14 cellular contexts compared by ENCODE assay signal in the genomic region with DNA sequence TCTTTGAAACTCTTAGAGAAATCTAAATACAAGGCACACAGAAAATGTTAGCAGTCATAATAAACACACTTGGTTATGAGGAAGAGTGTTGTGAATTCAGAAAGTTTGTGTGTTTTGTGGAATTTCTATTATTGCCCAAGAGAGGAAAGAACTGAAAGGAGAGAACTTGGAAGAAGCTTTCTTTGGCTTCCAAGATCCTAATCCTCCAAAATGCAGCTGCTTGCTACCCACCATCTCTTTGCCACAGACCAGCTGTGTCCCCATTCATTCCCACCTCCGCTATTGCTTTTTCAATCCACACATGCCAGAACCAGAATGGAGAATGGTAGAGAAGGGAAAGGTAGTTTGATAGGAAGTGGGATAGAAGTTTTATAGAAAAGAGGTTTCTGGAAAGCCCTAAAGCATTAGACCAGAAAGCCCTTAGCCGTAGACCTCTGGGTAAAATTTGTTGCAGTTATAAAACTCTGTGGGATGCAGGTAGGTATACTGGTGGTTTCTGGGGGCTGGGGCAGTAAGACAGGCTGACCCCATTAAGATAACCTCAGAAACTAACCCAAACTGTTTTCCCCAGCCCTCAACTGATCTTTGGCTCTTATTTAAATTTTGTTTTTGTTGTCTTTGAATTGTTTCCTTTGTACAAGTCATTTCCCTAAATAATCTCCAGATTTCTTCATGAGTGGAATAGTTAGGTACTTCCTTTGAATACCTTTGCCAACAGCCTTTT.
A peak's percentile ranks its signal among the peaks of the same experiment; 100 is the strongest.
DNase-seq lines count a peak whose midpoint lies in the region; TF ChIP-seq lines count a peak whose summit lies in the region.
"Had no signal": no experiment of that assay in that cellular context is flagged by ENCODE, and none has a peak within 500 bp of the region (broad histone marks: within the 10 kb centered on the region; RNA-seq: fewer than 3 reads in every experiment).

No MANE protein-coding gene starts in this region.

- no peak for TF ChIP-seq EP300 in esophagus muscularis mucosa (IDR thresholded peaks at IDR 0.05)

- H3K79me2 ChIP-seq in PC-9 (ENCODE audit: low read depth) = no peaks in the 10 kb centered on the region; the same call in 1 of the 2 replicates
- no peaks in the 10 kb centered on the region for H3K79me2 ChIP-seq in trophoblast cell (ENCODE audit: control insufficient read depth, insufficient read depth, low read length, poor library complexity)

- no peak overlapping the region for H3K4me3 Mint-ChIP-seq in Caco-2 (ENCODE audit: unreplicated experiment)
- H3K4me3 Mint-ChIP-seq: activated naive CD4-positive, alpha-beta T cell treated with anti-CD3 and anti-CD28 coated beads, Interleukin-2, amount 50 U/mL, for 24 hours had no signal

- H3K79me1 ChIP-seq in trophoblast cell (ENCODE audit: low read length) = peaks cover 16% of the 10 kb centered on the region

- H4K91ac ChIP-seq in trophoblast cell (ENCODE audit: low read depth, low read length) = peak overlapping the region; percentile 83

- H4K20me1 ChIP-seq in PC-9 (ENCODE audit: insufficient read depth) = no peaks in the 10 kb centered on the region

- H3K4me3 ChIP-seq in Caco-2 (ENCODE audit: low read depth, low read length) (no peak overlapping the region), PC-9 (no peak overlapping the region), esophagus muscularis mucosa (no peak overlapping the region), trophoblast cell (ENCODE audit: low read depth, low read length) (no peak overlapping the region), adrenal gland (no peak overlapping the region)
- H3K4me3 ChIP-seq: tibial nerve had no signal

- H2BK5ac ChIP-seq in trophoblast cell (ENCODE audit: low read depth, low read length, poor library complexity) = peak overlapping the region; percentile 84

- peak overlapping the region; percentile 29 for H3K27ac Mint-ChIP-seq in Caco-2 (ENCODE audit: unreplicated experiment)
- H3K27ac Mint-ChIP-seq: activated naive CD4-positive, alpha-beta T cell treated with anti-CD3 and anti-CD28 coated beads, Interleukin-2, amount 50 U/mL, for 24 hours had no signal

- H3K4me1 ChIP-seq in Caco-2 (peaks cover 44% of the 10 kb centered on the region), PC-9 (replicated peaks; ENCODE audit: insufficient read depth) (peaks cover 57% of the 10 kb centered on the region), esophagus muscularis mucosa (peaks cover 39 to 60% (median 51%) of the 10 kb centered on the region in 4 donors), trophoblast cell (ENCODE audit: control insufficient read depth in 1 of 2, insufficient read depth in 2 of 2, low read length in 2 of 2) (peaks cover 8 to 9% of the 10 kb centered on the region in 2 experiments), adrenal gland (replicated peaks in 1 of 2) (peaks cover 5 to 13% of the 10 kb centered on the region in 2 donors)

- peak overlapping the region; percentile 4 for H3K27ac ChIP-seq in PC-9
- H3K27ac ChIP-seq in esophagus muscularis mucosa (replicated peaks in 1 of 4) = peak overlapping the region; percentile 32 to 56 (median 41)
- H3K27ac ChIP-seq in trophoblast cell (ENCODE audit: low read depth, low read length) = no peak overlapping the region
- peak overlapping the region in 1 of 5 donors; percentile 3 for H3K27ac ChIP-seq in adrenal gland

- H3K4me2 ChIP-seq in PC-9 = peak overlapping the region; percentile 21
- H3K4me2 ChIP-seq in trophoblast cell (ENCODE audit: low read length) = no peak overlapping the region

- peak overlapping the region; percentile 97 for H2BK120ac ChIP-seq in trophoblast cell (ENCODE audit: insufficient read depth, low read length, poor library complexity)

- H3K9me2 ChIP-seq in PC-9 (ENCODE audit: insufficient read depth) = no peaks in the 10 kb centered on the region; the same call in 1 of the 2 replicates

- no peak for TF ChIP-seq POLR2A in esophagus muscularis mucosa (IDR thresholded peaks at IDR 0.05; ENCODE audit: low read depth)
- TF ChIP-seq POLR2A in adrenal gland (IDR thresholded peaks at IDR 0.05) = no peak

- CTCF ChIA-PET in Caco-2 (lab: Charles Lee) = no interaction called here
- CTCF ChIA-PET in PC-9 (lab: Charles Lee) = interaction anchor here (0.6 kb wide), 1 partner anchor 52 kb away, joined by 8 read pairs; no protein-coding TSS in a partner anchor

- no peak overlapping the region for H3K23ac ChIP-seq in trophoblast cell (ENCODE audit: low read length)

- no peak for TF ChIP-seq CTCF in Caco-2 (IDR thresholded peaks at IDR 0.05; ENCODE audit: insufficient read depth in 1 of 2, low read depth in 1 of 2, low read length in 1 of 2, severe bottlenecking in 1 of 2, unreplicated experiment in 1 of 2)
- no peak for TF ChIP-seq CTCF in PC-9 (conservative IDR thresholded peaks at IDR 0.05)
- no peak for TF ChIP-seq CTCF in esophagus muscularis mucosa (IDR thresholded peaks at IDR 0.05)
- no peak for TF ChIP-seq CTCF in adrenal gland (IDR thresholded peaks at IDR 0.05)

- POLR2A ChIA-PET in Caco-2 (lab: Charles Lee) = no interaction called here
- POLR2A ChIA-PET in PC-9 (lab: Charles Lee; ENCODE audit: unreplicated experiment) = interaction anchor here (0.6 kb wide), 1 partner anchor 259 kb away, joined by 8 read pairs; no protein-coding TSS in a partner anchor

- 75% methylated on average over 2 of the region's 2 CpGs for WGBS in esophagus muscularis mucosa
- WGBS in trophoblast cell (ENCODE audit: extremely low coverage, insufficient coverage, insufficient read length) = no CpG with 5 or more reads among the region's 2 CpGs
- WGBS in adrenal gland, 4 donors = 75 to 100% (median 97%) methylated on average over 2 of the region's 2 CpGs

- H3K9me3 ChIP-seq in Caco-2 (no peaks in the 10 kb centered on the region), PC-9 (ENCODE audit: insufficient read depth, low read depth) (no peaks in the 10 kb centered on the region), esophagus muscularis mucosa (no peaks in the 10 kb centered on the region), trophoblast cell (ENCODE audit: insufficient read depth, low read depth, low read length) (no peaks in the 10 kb centered on the region), adrenal gland (replicated peaks in 1 of 3) (no peaks in the 10 kb centered on the region)
- H3K9me3 ChIP-seq: tibial nerve had no signal

- H3K18ac ChIP-seq in trophoblast cell (ENCODE audit: low read length) = no peak overlapping the region

- H3K27me3 ChIP-seq in Caco-2 (replicated peaks; ENCODE audit: control insufficient read depth, insufficient read depth, low read length) (no peaks in the 10 kb centered on the region), PC-9 (ENCODE audit: insufficient read depth, low read depth) (no peaks in the 10 kb centered on the region), esophagus muscularis mucosa (no peaks in the 10 kb centered on the region), trophoblast cell (ENCODE audit: insufficient read depth, low read length) (no peaks in the 10 kb centered on the region), adrenal gland (no peaks in the 10 kb centered on the region)
- H3K27me3 ChIP-seq: tibial nerve had no signal

- H3K27me3 Mint-ChIP-seq in Caco-2 (ENCODE audit: insufficient read depth, unreplicated experiment) = no peaks in the 10 kb centered on the region
- H3K27me3 Mint-ChIP-seq: activated naive CD4-positive, alpha-beta T cell treated with anti-CD3 and anti-CD28 coated beads, Interleukin-2, amount 50 U/mL, for 24 hours had no signal

- H3K9ac ChIP-seq in trophoblast cell (ENCODE audit: low read length) = no peak overlapping the region

- H2AFZ ChIP-seq in PC-9 = no peak overlapping the region
- no peak overlapping the region for H2AFZ ChIP-seq in trophoblast cell (ENCODE audit: insufficient read depth, low read length, poor library complexity)

- no peaks in the 10 kb centered on the region for H3K9me3 Mint-ChIP-seq in Caco-2 (ENCODE audit: unreplicated experiment)
- H3K9me3 Mint-ChIP-seq: activated naive CD4-positive, alpha-beta T cell treated with anti-CD3 and anti-CD28 coated beads, Interleukin-2, amount 50 U/mL, for 24 hours had no signal

- DNase-seq in Caco-2 (no peak), PC-9 (no peak), esophagus muscularis mucosa (ENCODE audit: extremely low spot score) (peak; percentile 8), trophoblast cell (no peak), epidermal melanocyte (ENCODE audit: insufficient read length, low spot score) (no peak), NCI-H2029 (lab: John Stamatoyannopoulos, UW) (no peak), adrenal gland (no peak), SW 1271 (lab: John Stamatoyannopoulos, UW) (no peak)
- DNase-seq: NCI-H1694 treated with DMSO at 0.1 percent for 48 hours; NCI-H510A; stimulated activated CD4-positive, alpha-beta T cell treated with anti-CD3 and anti-CD28 coated beads, Interleukin-2, amount 100 ng/mL, for 24 hours; T-helper 1 cell had no signal

- H3F3A ChIP-seq in PC-9 (ENCODE audit: insufficient read depth, low read depth) = peaks cover 35% of the 10 kb centered on the region

- no peaks in the 10 kb centered on the region for H3K36me3 Mint-ChIP-seq in Caco-2 (ENCODE audit: insufficient read depth, unreplicated experiment)

- H2AK5ac ChIP-seq in trophoblast cell (ENCODE audit: low read length) = no peak overlapping the region

- no TSS peak for BruUV-seq in Caco-2 (replicated peaks; lab: Mats Ljungman, UMichigan)
- BruUV-seq in PC-9 (replicated peaks; lab: Mats Ljungman, UMichigan) = no TSS peak

- intact Hi-C loops in Caco-2 (cut with micrococcal nuclease; ENCODE audit: unreplicated experiment) = loop anchor here (2.0 kb wide), 1 partner anchor 163 kb away; no protein-coding TSS in a partner anchor
- intact Hi-C loops in PC-9 (cut with micrococcal nuclease; ENCODE audit: unreplicated experiment) = no loop called here
- intact Hi-C loops in esophagus muscularis mucosa (cut with DNase I) = no loop called here
- intact Hi-C loops in adrenal gland (cut with DNase I) = no loop called here

- peak overlapping the region; percentile 98 for H2BK12ac ChIP-seq in trophoblast cell (ENCODE audit: low read length)

- H3K14ac ChIP-seq in trophoblast cell (ENCODE audit: low read length) = peak overlapping the region; percentile 92

- H3K36me3 ChIP-seq in Caco-2 (ENCODE audit: control insufficient read depth, insufficient read depth, low read length) = no peaks in the 10 kb centered on the region
- no peaks in the 10 kb centered on the region for H3K36me3 ChIP-seq in PC-9 (ENCODE audit: low read depth)
- no peaks in the 10 kb centered on the region for H3K36me3 ChIP-seq in esophagus muscularis mucosa
- H3K36me3 ChIP-seq in trophoblast cell (ENCODE audit: control insufficient read depth in 1 of 2, insufficient read depth in 2 of 2, low read length in 2 of 2) = no peaks in the 10 kb centered on the region
- no peaks in the 10 kb centered on the region for H3K36me3 ChIP-seq in adrenal gland (replicated peaks in 1 of 2)
- H3K36me3 ChIP-seq: tibial nerve had no signal

- peak overlapping the region; percentile 84 for H4K8ac ChIP-seq in trophoblast cell (ENCODE audit: low read depth, low read length)

- H3K4me1 Mint-ChIP-seq in Caco-2 (ENCODE audit: low read depth, unreplicated experiment) = peaks cover 50% of the 10 kb centered on the region

- H3K4ac ChIP-seq in trophoblast cell (ENCODE audit: low read depth, low read length) = no peak overlapping the region

- no peak overlapping the region for H4K12ac ChIP-seq in trophoblast cell (ENCODE audit: low read depth, low read length)
